9 cellular contexts compared by ENCODE assay signal in genomic region chr16:56988948-56989945, GRCh38. TPM values are rescaled to one million over a fixed set of nuclear protein-coding genes. Genes with fewer than 3 reads are reported as not detected.
DNase-seq lines count a peak whose midpoint lies in the region; ATAC-seq, FAIRE-seq and TF ChIP-seq lines count a peak whose summit lies in the region.
"Had no signal": no experiment of that assay in that cellular context is flagged by ENCODE, and none has a peak within 500 bp of the region (broad histone marks: within the 10 kb centered on the region; RNA-seq: fewer than 3 reads in every experiment).

Gene NLRC5, plus strand, starts transcription at chr16:56989557. Its CDS starts 31,156 bp downstream, at chr16:57020713.

- H3K9me3 ChIP-seq in kidney (ENCODE audit: control insufficient read depth in 1 of 2, low read length in 2 of 2), result no peaks in the 10 kb centered on the region

- intact Hi-C loops in kidney (cut with DNase I), result no loop called here

- DNase-seq in NCI-H82 (lab: John Stamatoyannopoulos, UW) (peak; percentile 29), NCI-H82 treated with DMSO at 0.1 percent for 48 hours (lab: John Stamatoyannopoulos, UW; ENCODE audit: unreplicated experiment) (no peak), NCI-H2227 (lab: John Stamatoyannopoulos, UW; ENCODE audit: unreplicated experiment) (peak; percentile 81), kidney (peak; percentile 96)
- DNase-seq in central memory CD4-positive, alpha-beta T cell, result peak; percentile 87
- DNase-seq in stimulated activated CD4-positive, alpha-beta T cell treated with anti-CD3 and anti-CD28 coated beads, Interleukin-15, amount 100 ng/mL, for 1 hour (ENCODE audit: low read depth in 1 of 2, low spot score in 1 of 2), result peak; percentile 81 to 91

- H3K27ac ChIP-seq in kidney (ENCODE audit: low read depth in 2 of 2, low read length in 2 of 2), result peak within 1 kb of the TSS; percentile 86 to 88

- peak within 1 kb of the TSS; percentile 59 to 75 for H3K9ac ChIP-seq in kidney (ENCODE audit: low read length in 2 of 2)

- peaks cover 7 to 24% of the 10 kb centered on the region in 2 donors for H3K4me1 ChIP-seq in kidney (ENCODE audit: control insufficient read depth in 1 of 2, insufficient read depth in 1 of 2, low read depth in 1 of 2, low read length in 2 of 2)

- peak within 1 kb of the TSS; percentile 74 to 82 for H3K4me3 ChIP-seq in kidney (ENCODE audit: low read length in 2 of 2)

- no peak for TF ChIP-seq CTCF in kidney (IDR thresholded peaks at IDR 0.05; ENCODE audit: borderline replicate concordance, extremely low read depth, insufficient read depth)

- no peak for FAIRE-seq in kidney (lab: Jason Lieb, UNC)
- FAIRE-seq: G401.6 had no signal

- no peaks in the 10 kb centered on the region for H3K36me3 ChIP-seq in kidney (ENCODE audit: control insufficient read depth in 1 of 2, insufficient read depth in 2 of 2, low read length in 2 of 2)

- ATAC-seq in HG02973 (IDR thresholded peaks at IDR 0.05; ENCODE audit: unreplicated experiment), result peak; percentile 64
- peak; percentile 84 to 88 for ATAC-seq in activated CD4-positive, CD25-positive, alpha-beta regulatory T cell treated with anti-CD3 and anti-CD28 coated beads, Interleukin-2, amount 50 U/mL, for 24 hours

RNA-seq across cellular contexts. Expression of gene NLRC5, which starts in this region (rescaled TPM):
- 55.6 TPM for total RNA-seq in kidney
- polyA plus RNA-seq in kidney (ENCODE audit: insufficient read depth, low read depth, low replicate concordance), result 7.1 TPM
